In the genomic region with DNA sequence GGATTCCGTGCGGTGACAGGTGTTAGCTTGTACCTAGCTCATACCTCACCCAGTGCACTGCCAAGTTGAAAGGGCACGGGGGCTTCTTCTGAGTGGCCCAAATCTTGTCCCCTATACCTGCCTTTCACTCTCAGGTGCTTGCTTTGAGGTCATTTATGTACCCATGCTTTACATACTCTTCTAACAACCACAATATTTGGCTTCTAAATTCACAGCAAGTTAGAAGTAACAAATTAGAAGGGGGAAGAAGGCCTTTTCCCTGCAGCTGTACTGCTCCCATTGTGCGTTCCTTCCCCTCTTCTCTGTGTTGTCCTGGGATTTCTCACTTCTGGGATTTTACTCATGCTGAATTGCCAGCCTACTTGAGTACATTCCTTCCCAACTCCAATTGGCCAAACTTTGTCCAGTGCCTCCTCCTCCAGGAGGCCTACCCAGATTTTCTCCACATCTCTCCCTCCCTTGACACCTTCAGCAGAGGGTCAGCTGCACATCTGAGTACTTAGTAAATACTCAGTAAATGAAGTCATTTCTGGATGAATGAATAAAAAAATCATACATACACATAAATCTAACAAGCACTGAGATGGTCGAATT, we compare ENCODE assay signal across 17 cellular contexts.
DNase-seq lines count a peak whose midpoint lies in the region; ATAC-seq, FAIRE-seq and TF ChIP-seq lines count a peak whose summit lies in the region.
"Had no signal": no experiment of that assay in that cellular context is flagged by ENCODE, and none has a peak within 500 bp of the region (broad histone marks: within the 10 kb centered on the region; RNA-seq: fewer than 3 reads in every experiment).

No MANE protein-coding gene starts in this region.

- no peak for FAIRE-seq in K562 (lab: Jason Lieb, UNC)
- FAIRE-seq: endometrium had no signal

- no peaks in the 10 kb centered on the region for H3K27me3 ChIP-seq in MG63
- H3K27me3 ChIP-seq in K562 (ENCODE audit: control insufficient read depth in 2 of 2, insufficient read depth in 2 of 2, low read length in 2 of 2): peaks cover 16 to 30% of the 10 kb centered on the region in 2 experiments
- peaks cover 54% of the 10 kb centered on the region for H3K27me3 ChIP-seq in neuron (ENCODE audit: insufficient read depth, low read length)

- H3K9ac ChIP-seq in K562 (ENCODE audit: insufficient read depth in 1 of 2, low read depth in 2 of 2, low read length in 2 of 2): no peak overlapping the region

- H3K4me3 ChIP-seq in MG63: peak overlapping the region; percentile 48
- no peak overlapping the region for H3K4me3 ChIP-seq in K562
- H3K4me3 ChIP-seq in neuron (ENCODE audit: low read length): peak overlapping the region; percentile 56
- H3K4me3 ChIP-seq: SJCRH30 had no signal

- intact Hi-C loops in K562 (cut with micrococcal nuclease): no loop called here

- no peaks in the 10 kb centered on the region for H3K9me3 Mint-ChIP-seq in activated T-cell treated with anti-CD3 and anti-CD28 coated beads, Interleukin-2, amount 50 U/mL, for 72 hours

- no peak for TF ChIP-seq EP300 in K562 (IDR thresholded peaks at IDR 0.05; ENCODE audit: low read length)

- no peak overlapping the region for H3K27ac Mint-ChIP-seq in activated T-cell treated with anti-CD3 and anti-CD28 coated beads, Interleukin-2, amount 50 U/mL, for 72 hours

- no peak overlapping the region for H3K4me2 ChIP-seq in K562 (ENCODE audit: insufficient read depth, low read length)

- TF ChIP-seq POLR2A in K562 (conservative IDR thresholded peaks at IDR 0.05): no peak

- H3K79me2 ChIP-seq in K562 (ENCODE audit: control insufficient read depth, insufficient read depth, low read length): no peaks in the 10 kb centered on the region

- H3K9me3 ChIP-seq in MG63: no peaks in the 10 kb centered on the region
- H3K9me3 ChIP-seq in K562 (replicated peaks; ENCODE audit: control insufficient read depth, insufficient read depth, low read depth, low read length): no peaks in the 10 kb centered on the region
- peaks cover 8% of the 10 kb centered on the region for H3K9me3 ChIP-seq in neuron (ENCODE audit: low read length)
- H3K9me3 ChIP-seq: neutrophil, SJCRH30, transverse colon had no signal

- H3K36me3 Mint-ChIP-seq in activated T-cell treated with anti-CD3 and anti-CD28 coated beads, Interleukin-2, amount 50 U/mL, for 72 hours (ENCODE audit: insufficient read depth in 2 of 2): no peaks in the 10 kb centered on the region

- no peak for DNase-seq in activated T-cell treated with anti-CD3 and anti-CD28 coated beads, Interleukin-2, amount 50 U/mL, for 72 hours
- no peak for DNase-seq in activated T-cell treated with anti-CD3 and anti-CD28 coated beads, Interleukin-2, amount 50 U/mL, for 1 hour
- DNase-seq in MG63: no peak
- DNase-seq in K562 (ENCODE audit: extremely low read depth in 1 of 4, low spot score in 3 of 4): no peak
- DNase-seq in AG08396 (ENCODE audit: low spot score): no peak
- DNase-seq: activated naive CD4-positive, alpha-beta T cell treated with anti-CD3 and anti-CD28 coated beads, Interleukin-2, amount 50 U/mL, for 16 hours; DMS79 treated with DMSO at 0.1 percent for 48 hours; SJCRH30; stimulated activated CD8-positive, alpha-beta memory T cell treated with anti-CD3 and anti-CD28 coated beads, Interleukin-4, amount 100 ng/mL, for 48 hours; transverse colon had no signal

- H2AFZ ChIP-seq in K562 (ENCODE audit: low read depth, low read length): no peak overlapping the region
- H2AFZ ChIP-seq in neuron (ENCODE audit: low read depth, low read length): no peak overlapping the region

- peaks cover 11% of the 10 kb centered on the region for H3K4me1 Mint-ChIP-seq in activated T-cell treated with anti-CD3 and anti-CD28 coated beads, Interleukin-2, amount 50 U/mL, for 72 hours (ENCODE audit: low read depth)

- WGBS in K562 (ENCODE audit: insufficient coverage, low coverage, missing lambda C conversion rate): 13% methylated on average over 5 of the region's 5 CpGs

- peaks cover 0 to 17% of the 10 kb centered on the region in 2 experiments; a peak in 3 of 5 replicates for H3K4me1 ChIP-seq in K562 (replicated peaks in 1 of 2; ENCODE audit: control insufficient read depth in 2 of 2, insufficient read depth in 2 of 2, low read length in 2 of 2)
- H3K4me1 ChIP-seq in neuron (ENCODE audit: insufficient read depth, low read length): peaks cover 52% of the 10 kb centered on the region
- H3K4me1 ChIP-seq: foreskin keratinocyte, SJCRH30 had no signal

- TF ChIP-seq CTCF in K562 (IDR thresholded peaks at IDR 0.05 in 2 of 3, conservative IDR thresholded peaks at IDR 0.05 in 1 of 3; ENCODE audit: insufficient read depth in 2 of 3, low read depth in 1 of 3, low read length in 3 of 3): no peak

- no peaks in the 10 kb centered on the region for H3K36me3 ChIP-seq in MG63
- no peaks in the 10 kb centered on the region for H3K36me3 ChIP-seq in K562 (ENCODE audit: control insufficient read depth, insufficient read depth, low read length)
- H3K36me3 ChIP-seq in neuron (ENCODE audit: insufficient read depth, low read length): peaks cover 12% of the 10 kb centered on the region
- H3K36me3 ChIP-seq: neutrophil, SJCRH30, transverse colon had no signal

- peaks cover 3% of the 10 kb centered on the region; the same call in 1 of the 2 replicates for H4K20me1 ChIP-seq in K562 (replicated peaks; ENCODE audit: control insufficient read depth, insufficient read depth, low read length)

- H3K9me1 ChIP-seq in K562 (ENCODE audit: control insufficient read depth, insufficient read depth, low read length): no peaks in the 10 kb centered on the region

- no peak for TF ChIP-seq RAD21 in K562 (CRISPR knock-in tag; conservative IDR thresholded peaks at IDR 0.05 in 1 of 2, IDR thresholded peaks at IDR 0.05 in 1 of 2)

- BruUV-seq in K562 (replicated peaks; lab: Mats Ljungman, UMichigan): no TSS peak

- POLR2A ChIA-PET in K562 (lab: Yijun Ruan, JAX): no interaction called here

- no peak for ATAC-seq in activated T-cell treated with anti-CD3 and anti-CD28 coated beads, Interleukin-2, amount 50 U/mL, for 72 hours (replicated peaks in 1 of 2)
- no peak for ATAC-seq in K562
- no peak for ATAC-seq in HG03097 (IDR thresholded peaks at IDR 0.05; ENCODE audit: low FRiP score, unreplicated experiment)
- ATAC-seq in HG02884 (IDR thresholded peaks at IDR 0.05; ENCODE audit: unreplicated experiment): no peak
- ATAC-seq: sciatic nerve had no signal

- CTCF ChIA-PET in K562 (lab: Yijun Ruan, JAX; ENCODE audit: low intra/inter-chr PET ratio): interaction anchor here (0.6 to 3.3 kb wide), 2 partner anchors 18 to 43 kb away, joined by 3 to 15 read pairs; no protein-coding TSS in a partner anchor

- H3K27ac ChIP-seq in K562 (ENCODE audit: extremely low read depth, low read depth, low read length): no peak overlapping the region
- H3K27ac ChIP-seq: foreskin keratinocyte, neutrophil, SJCRH30 had no signal

- in situ Hi-C loops in K562 (cut with MboI): no loop called here

- peaks cover 78% of the 10 kb centered on the region for H3K27me3 Mint-ChIP-seq in activated T-cell treated with anti-CD3 and anti-CD28 coated beads, Interleukin-2, amount 50 U/mL, for 72 hours (ENCODE audit: low read depth)

- H3K4me3 Mint-ChIP-seq in activated T-cell treated with anti-CD3 and anti-CD28 coated beads, Interleukin-2, amount 50 U/mL, for 72 hours: peak overlapping the region; percentile 62 to 64

TF ChIP-seq in K562, 482 proteins besides CTCF, POLR2A, EP300 and RAD21 (continues in another document):
- TF ChIP-seq, protein P1, sequence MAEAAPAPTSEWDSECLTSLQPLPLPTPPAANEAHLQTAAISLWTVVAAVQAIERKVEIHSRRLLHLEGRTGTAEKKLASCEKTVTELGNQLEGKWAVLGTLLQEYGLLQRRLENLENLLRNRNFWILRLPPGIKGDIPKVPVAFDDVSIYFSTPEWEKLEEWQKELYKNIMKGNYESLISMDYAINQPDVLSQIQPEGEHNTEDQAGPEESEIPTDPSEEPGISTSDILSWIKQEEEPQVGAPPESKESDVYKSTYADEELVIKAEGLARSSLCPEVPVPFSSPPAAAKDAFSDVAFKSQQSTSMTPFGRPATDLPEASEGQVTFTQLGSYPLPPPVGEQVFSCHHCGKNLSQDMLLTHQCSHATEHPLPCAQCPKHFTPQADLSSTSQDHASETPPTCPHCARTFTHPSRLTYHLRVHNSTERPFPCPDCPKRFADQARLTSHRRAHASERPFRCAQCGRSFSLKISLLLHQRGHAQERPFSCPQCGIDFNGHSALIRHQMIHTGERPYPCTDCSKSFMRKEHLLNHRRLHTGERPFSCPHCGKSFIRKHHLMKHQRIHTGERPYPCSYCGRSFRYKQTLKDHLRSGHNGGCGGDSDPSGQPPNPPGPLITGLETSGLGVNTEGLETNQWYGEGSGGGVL (CRISPR knock-in tag; IDR thresholded peaks at IDR 0.05): no peak
- TF ChIP-seq ZFPM2 (CRISPR knock-in tag; IDR thresholded peaks at IDR 0.05) (no peak), ZNF436 (CRISPR knock-in tag; IDR thresholded peaks at IDR 0.05) (peak; percentile 92), CBFA2T3 (IDR thresholded peaks at IDR 0.05) (no peak), SAFB (IDR thresholded peaks at IDR 0.05; ENCODE audit: borderline replicate concordance, low read depth, low read length) (no peak), CHD4 (IDR thresholded peaks at IDR 0.05; ENCODE audit: insufficient read depth, insufficient replicate concordance, low read depth, low read length, poor library complexity, severe bottlenecking) (no peak), ZFP36 (IDR thresholded peaks at IDR 0.05; ENCODE audit: low read depth, low read length, partially characterized antibody) (peak; percentile 99)
- TF ChIP-seq, protein P2, sequence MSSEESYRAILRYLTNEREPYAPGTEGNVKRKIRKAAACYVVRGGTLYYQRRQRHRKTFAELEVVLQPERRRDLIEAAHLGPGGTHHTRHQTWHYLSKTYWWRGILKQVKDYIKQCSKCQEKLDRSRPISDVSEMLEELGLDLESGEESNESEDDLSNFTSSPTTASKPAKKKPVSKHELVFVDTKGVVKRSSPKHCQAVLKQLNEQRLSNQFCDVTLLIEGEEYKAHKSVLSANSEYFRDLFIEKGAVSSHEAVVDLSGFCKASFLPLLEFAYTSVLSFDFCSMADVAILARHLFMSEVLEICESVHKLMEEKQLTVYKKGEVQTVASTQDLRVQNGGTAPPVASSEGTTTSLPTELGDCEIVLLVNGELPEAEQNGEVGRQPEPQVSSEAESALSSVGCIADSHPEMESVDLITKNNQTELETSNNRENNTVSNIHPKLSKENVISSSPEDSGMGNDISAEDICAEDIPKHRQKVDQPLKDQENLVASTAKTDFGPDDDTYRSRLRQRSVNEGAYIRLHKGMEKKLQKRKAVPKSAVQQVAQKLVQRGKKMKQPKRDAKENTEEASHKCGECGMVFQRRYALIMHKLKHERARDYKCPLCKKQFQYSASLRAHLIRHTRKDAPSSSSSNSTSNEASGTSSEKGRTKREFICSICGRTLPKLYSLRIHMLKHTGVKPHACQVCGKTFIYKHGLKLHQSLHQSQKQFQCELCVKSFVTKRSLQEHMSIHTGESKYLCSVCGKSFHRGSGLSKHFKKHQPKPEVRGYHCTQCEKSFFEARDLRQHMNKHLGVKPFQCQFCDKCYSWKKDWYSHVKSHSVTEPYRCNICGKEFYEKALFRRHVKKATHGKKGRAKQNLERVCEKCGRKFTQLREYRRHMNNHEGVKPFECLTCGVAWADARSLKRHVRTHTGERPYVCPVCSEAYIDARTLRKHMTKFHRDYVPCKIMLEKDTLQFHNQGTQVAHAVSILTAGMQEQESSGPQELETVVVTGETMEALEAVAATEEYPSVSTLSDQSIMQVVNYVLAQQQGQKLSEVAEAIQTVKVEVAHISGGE (CRISPR knock-in tag; IDR thresholded peaks at IDR 0.05): no peak
